Comparison of ENCODE assay signal across 20 cellular contexts in the genomic region with DNA sequence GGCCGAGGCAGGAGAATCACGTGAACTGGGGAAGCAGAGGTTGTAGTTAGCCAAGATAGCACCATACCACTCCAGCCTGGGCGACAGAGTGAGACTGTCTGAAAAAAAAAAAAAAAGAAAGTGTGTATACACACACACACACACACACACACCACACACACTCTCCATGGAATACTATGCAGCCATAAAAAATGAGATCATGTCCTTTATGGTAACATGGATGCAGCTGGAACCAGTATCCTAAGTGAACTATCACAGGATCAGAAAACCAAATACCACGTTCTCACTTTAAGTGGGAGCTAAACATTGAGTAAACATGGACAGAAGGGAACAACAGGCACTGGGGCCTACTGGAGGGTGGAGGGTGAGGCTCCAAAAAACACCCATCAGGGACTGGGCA. TPM values are rescaled to one million over a fixed set of nuclear protein-coding genes. Genes with fewer than 3 reads are reported as not detected.
A peak's percentile ranks its signal among the peaks of the same experiment; 100 is the strongest.
DNase-seq lines count a peak whose midpoint lies in the region; ATAC-seq and TF ChIP-seq lines count a peak whose summit lies in the region.
"Had no signal": no experiment of that assay in that cellular context is flagged by ENCODE, and none has a peak within 500 bp of the region (broad histone marks: within the 10 kb centered on the region; RNA-seq: fewer than 3 reads in every experiment).

No MANE protein-coding gene starts in this region.

- H3K27ac Mint-ChIP-seq in activated naive CD8-positive, alpha-beta T cell treated with anti-CD3 and anti-CD28 coated beads for 36 hours = peak overlapping the region; percentile 7
- H3K27ac Mint-ChIP-seq in activated naive CD8-positive, alpha-beta T cell treated with anti-CD3 and anti-CD28 coated beads, Interleukin-2, amount 50 U/mL, for 24 hours = no peak overlapping the region
- H3K27ac Mint-ChIP-seq: CD4-positive, alpha-beta memory T cell had no signal

- H3K18ac ChIP-seq in mesenchymal stem cell (ENCODE audit: low read depth in 1 of 2, low read length in 2 of 2) = no peak overlapping the region

- H3K4me1 ChIP-seq in HCT116 (ENCODE audit: control insufficient read depth in 1 of 2, insufficient read depth in 2 of 2, low read length in 2 of 2) (no peaks in the 10 kb centered on the region), mesenchymal stem cell (ENCODE audit: control insufficient read depth, insufficient read depth, low read depth, low read length) (no peaks in the 10 kb centered on the region), SK-N-SH (ENCODE audit: control insufficient read depth in 1 of 2, insufficient read depth in 2 of 2, low read depth in 1 of 2, low read length in 1 of 2) (no peaks in the 10 kb centered on the region)
- H3K4me1 ChIP-seq: A549 had no signal

- POLR2A ChIA-PET in HCT116 (lab: Charles Lee) = no interaction called here
- POLR2A ChIA-PET in SK-N-SH (lab: Yijun Ruan, JAX) = interaction anchor here (1.0 kb wide), 1 partner anchor 8 kb away, joined by 3 read pairs; no protein-coding TSS in a partner anchor

- H3K4me2 ChIP-seq in HCT116 (ENCODE audit: low read length) (no peak overlapping the region), mesenchymal stem cell (ENCODE audit: low read length, poor library complexity, severe bottlenecking) (no peak overlapping the region), SK-N-SH (no peak overlapping the region)
- H3K4me2 ChIP-seq: A549 had no signal

- H3F3A ChIP-seq in SK-N-SH (replicated peaks; ENCODE audit: insufficient read depth) = peaks cover 24% of the 10 kb centered on the region

- H3K14ac ChIP-seq in mesenchymal stem cell (ENCODE audit: low read length in 2 of 2) = no peak overlapping the region

- H3K79me1 ChIP-seq in mesenchymal stem cell (replicated peaks; ENCODE audit: low read length, poor library complexity, severe bottlenecking) = peaks cover 8% of the 10 kb centered on the region

- H3K9ac ChIP-seq in HCT116 (ENCODE audit: low read length) (no peak overlapping the region), mesenchymal stem cell (ENCODE audit: low read length) (no peak overlapping the region), SK-N-SH (no peak overlapping the region)

- no peak overlapping the region for H2AK5ac ChIP-seq in mesenchymal stem cell (ENCODE audit: low read length, severe bottlenecking)

- no peak overlapping the region for H2BK12ac ChIP-seq in mesenchymal stem cell (ENCODE audit: low read length in 2 of 2)

- no peaks in the 10 kb centered on the region for H3K4me1 Mint-ChIP-seq in activated naive CD8-positive, alpha-beta T cell treated with anti-CD3 and anti-CD28 coated beads for 36 hours
- no peaks in the 10 kb centered on the region for H3K4me1 Mint-ChIP-seq in activated naive CD8-positive, alpha-beta T cell treated with anti-CD3 and anti-CD28 coated beads, Interleukin-2, amount 50 U/mL, for 24 hours
- H3K4me1 Mint-ChIP-seq: CD4-positive, alpha-beta memory T cell had no signal

- H3K9me3 ChIP-seq in HCT116 (ENCODE audit: control insufficient read depth in 1 of 2, insufficient read depth in 1 of 2, low read depth in 1 of 2, low read length in 2 of 2) = no peaks in the 10 kb centered on the region
- no peaks in the 10 kb centered on the region for H3K9me3 ChIP-seq in mesenchymal stem cell (ENCODE audit: control insufficient read depth, low read length)
- H3K9me3 ChIP-seq in SK-N-SH = no peaks in the 10 kb centered on the region
- H3K9me3 ChIP-seq: A549 had no signal

- H3K4ac ChIP-seq in mesenchymal stem cell (ENCODE audit: low read depth in 1 of 2, low read length in 2 of 2) = no peak overlapping the region

- H3K9me2 ChIP-seq in HCT116 (ENCODE audit: insufficient read depth) (no peaks in the 10 kb centered on the region), SK-N-SH (no peaks in the 10 kb centered on the region)

- H2AFZ ChIP-seq in HCT116 (ENCODE audit: low read depth, low read length, poor library complexity, severe bottlenecking) (no peak overlapping the region), mesenchymal stem cell (ENCODE audit: low read depth, low read length) (no peak overlapping the region), SK-N-SH (ENCODE audit: low read depth) (no peak overlapping the region)

- intact Hi-C loops in HCT116 (cut with micrococcal nuclease) = no loop called here

- DNase-seq in activated naive CD8-positive, alpha-beta T cell treated with anti-CD3 and anti-CD28 coated beads for 36 hours = no peak
- no peak for DNase-seq in activated naive CD8-positive, alpha-beta T cell treated with anti-CD3 and anti-CD28 coated beads, Interleukin-2, amount 50 U/mL, for 24 hours
- no peak for DNase-seq in HCT116 (ENCODE audit: low read depth, low spot score)
- DNase-seq in mesenchymal stem cell = no peak
- DNase-seq in SK-N-SH = no peak
- DNase-seq in activated effector memory CD4-positive, alpha-beta T cell treated with anti-CD3 and anti-CD28 coated beads, Interleukin-2, amount 50 U/mL, for 16 hours = no peak
- DNase-seq: 8988T; ACHN; C1 segment of cervical spinal cord; Calu3; CD4-positive, alpha-beta memory T cell; COR-L47; DMS153; DND-41; GOT3; H7; HCEC 1CT had no signal

- CTCF ChIA-PET in HCT116 (lab: Charles Lee) = no interaction called here
- CTCF ChIA-PET in SK-N-SH (lab: Yijun Ruan, JAX) = interaction anchor here (2.5 kb wide), 1 partner anchor 17 kb away, joined by 8 read pairs; the partner anchor contains the start of gene NDUFAB1

- peaks cover 15% of the 10 kb centered on the region for H3K36me3 Mint-ChIP-seq in activated naive CD8-positive, alpha-beta T cell treated with anti-CD3 and anti-CD28 coated beads for 36 hours
- H3K36me3 Mint-ChIP-seq in activated naive CD8-positive, alpha-beta T cell treated with anti-CD3 and anti-CD28 coated beads, Interleukin-2, amount 50 U/mL, for 24 hours (ENCODE audit: low read depth) = peaks cover 24% of the 10 kb centered on the region

- no peak overlapping the region for H2BK15ac ChIP-seq in mesenchymal stem cell (ENCODE audit: low read depth, poor library complexity, severe bottlenecking)

- H3K79me2 ChIP-seq in HCT116 (ENCODE audit: insufficient read depth, low read length) (peaks cover 3% of the 10 kb centered on the region), SK-N-SH (ENCODE audit: insufficient read depth) (no peaks in the 10 kb centered on the region)

- H3K27me3 Mint-ChIP-seq in activated naive CD8-positive, alpha-beta T cell treated with anti-CD3 and anti-CD28 coated beads for 36 hours = no peaks in the 10 kb centered on the region
- no peaks in the 10 kb centered on the region for H3K27me3 Mint-ChIP-seq in activated naive CD8-positive, alpha-beta T cell treated with anti-CD3 and anti-CD28 coated beads, Interleukin-2, amount 50 U/mL, for 24 hours
- H3K27me3 Mint-ChIP-seq: CD4-positive, alpha-beta memory T cell had no signal

- H4K91ac ChIP-seq in mesenchymal stem cell (ENCODE audit: low read length) = no peak overlapping the region

- H2BK5ac ChIP-seq in mesenchymal stem cell (ENCODE audit: low read depth, low read length, poor library complexity, severe bottlenecking) = no peak overlapping the region

- TF ChIP-seq POLR2A in HCT116 (IDR thresholded peaks at IDR 0.05; ENCODE audit: borderline replicate concordance, extremely low read depth, insufficient read depth, insufficient read length) = no peak

- RAD21 ChIA-PET in HCT116 (lab: Charles Lee; ENCODE audit: low non-redundant PET in 1 of 2, low total read pairs in 2 of 2, uncharacterized antibody in 2 of 2, unreplicated experiment in 2 of 2) = no interaction called here

- H3K36me3 ChIP-seq in HCT116 (ENCODE audit: control insufficient read depth in 1 of 2, insufficient read depth in 2 of 2, low read length in 2 of 2) (peaks cover 16 to 18% of the 10 kb centered on the region in 2 experiments; a peak in 3 of 4 replicates), mesenchymal stem cell (ENCODE audit: control insufficient read depth in 1 of 2, insufficient read depth in 2 of 2, low read depth in 1 of 2, low read length in 2 of 2) (peaks cover 31 to 70% of the 10 kb centered on the region in 2 experiments), SK-N-SH (replicated peaks in 1 of 2; ENCODE audit: control insufficient read depth in 1 of 2, insufficient read depth in 2 of 2, low read length in 1 of 2) (peaks cover 23 to 29% of the 10 kb centered on the region in 2 experiments)

- no peak for TF ChIP-seq EP300 in SK-N-SH (IDR thresholded peaks at IDR 0.05; ENCODE audit: borderline replicate concordance in 1 of 2, low read depth in 1 of 2, low read length in 1 of 2)

- H3K27me3 ChIP-seq in HCT116 (ENCODE audit: insufficient read depth, low read length) = no peaks in the 10 kb centered on the region
- no peaks in the 10 kb centered on the region for H3K27me3 ChIP-seq in mesenchymal stem cell (ENCODE audit: control insufficient read depth in 1 of 2, insufficient read depth in 1 of 2, low read length in 2 of 2)
- no peaks in the 10 kb centered on the region for H3K27me3 ChIP-seq in SK-N-SH (ENCODE audit: insufficient read depth)

- no peak overlapping the region for H3K4me3 ChIP-seq in HCT116 (replicated peaks in 1 of 2; ENCODE audit: low read depth in 1 of 2, low read length in 2 of 2)
- H3K4me3 ChIP-seq in mesenchymal stem cell (ENCODE audit: insufficient read depth in 1 of 2, low read depth in 1 of 2, low read length in 2 of 2) = no peak overlapping the region
- H3K4me3 ChIP-seq in SK-N-SH (ENCODE audit: low read depth in 2 of 2, low read length in 1 of 2) = no peak overlapping the region
- H3K4me3 ChIP-seq: A549 had no signal

- 98% methylated on average over 3 of the region's 4 CpGs for WGBS in mesenchymal stem cell
- 90% methylated on average over 4 of the region's 4 CpGs for WGBS in SK-N-SH (ENCODE audit: low lambda C conversion rate)

- TF ChIP-seq RAD21 in HCT116 (IDR thresholded peaks at IDR 0.05; ENCODE audit: low read depth) (no peak), SK-N-SH (IDR thresholded peaks at IDR 0.05; ENCODE audit: low read length) (no peak)

- H4K20me1 ChIP-seq in HCT116 (ENCODE audit: insufficient read depth) = no peaks in the 10 kb centered on the region
- H4K20me1 ChIP-seq in SK-N-SH (ENCODE audit: insufficient read depth) = no peaks in the 10 kb centered on the region

- no peak overlapping the region for H3K23ac ChIP-seq in mesenchymal stem cell (ENCODE audit: low read length in 2 of 2)

- H2BK120ac ChIP-seq in mesenchymal stem cell (ENCODE audit: low read depth, low read length) = no peak overlapping the region

- H3K9me3 Mint-ChIP-seq in activated naive CD8-positive, alpha-beta T cell treated with anti-CD3 and anti-CD28 coated beads for 36 hours = no peaks in the 10 kb centered on the region
- no peaks in the 10 kb centered on the region for H3K9me3 Mint-ChIP-seq in activated naive CD8-positive, alpha-beta T cell treated with anti-CD3 and anti-CD28 coated beads, Interleukin-2, amount 50 U/mL, for 24 hours
- H3K9me3 Mint-ChIP-seq: CD4-positive, alpha-beta memory T cell had no signal

- no TSS peak for BruUV-seq in HCT116 (replicated peaks; lab: Mats Ljungman, UMichigan)

- TF ChIP-seq CTCF in HCT116 (IDR thresholded peaks at IDR 0.05 in 2 of 3, conservative IDR thresholded peaks at IDR 0.05 in 1 of 3; ENCODE audit: borderline replicate concordance in 1 of 3, insufficient read depth in 1 of 3, low read depth in 2 of 3, low read length in 2 of 3) (no peak), SK-N-SH (IDR thresholded peaks at IDR 0.05) (no peak)

- peak overlapping the region; percentile 28 for H4K8ac ChIP-seq in mesenchymal stem cell (ENCODE audit: low read length)

- ATAC-seq in activated naive CD8-positive, alpha-beta T cell treated with anti-CD3 and anti-CD28 coated beads, Interleukin-2, amount 50 U/mL, for 24 hours = no peak
- ATAC-seq in HCT116 (peak; percentile 9; the same call in 1 of the 2 replicates), HG03457 (IDR thresholded peaks at IDR 0.05; ENCODE audit: unreplicated experiment) (no peak)
- ATAC-seq: A549 had no signal

- no peak overlapping the region for H3K4me3 Mint-ChIP-seq in activated naive CD8-positive, alpha-beta T cell treated with anti-CD3 and anti-CD28 coated beads for 36 hours
- no peak overlapping the region for H3K4me3 Mint-ChIP-seq in activated naive CD8-positive, alpha-beta T cell treated with anti-CD3 and anti-CD28 coated beads, Interleukin-2, amount 50 U/mL, for 24 hours
- H3K4me3 Mint-ChIP-seq: CD4-positive, alpha-beta memory T cell had no signal

- H3K27ac ChIP-seq in HCT116 (ENCODE audit: low read depth, low read length) (no peak overlapping the region), mesenchymal stem cell (ENCODE audit: low read length, poor library complexity, severe bottlenecking) (no peak overlapping the region), SK-N-SH (ENCODE audit: low read depth in 2 of 2, low read length in 1 of 2) (no peak overlapping the region)
- H3K27ac ChIP-seq: A549 had no signal

RNA-seq across cellular contexts. Expression of gene NDUFAB1, which starts 16.7 kb away (rescaled TPM):
- 100 to 1,000 TPM; 175 to 183 TPM for total RNA-seq in activated naive CD8-positive, alpha-beta T cell treated with anti-CD3 and anti-CD28 coated beads for 36 hours
- total RNA-seq in HCT116 (2021; ENCODE audit: unreplicated experiment) = 169 TPM
- 87.5 and 158 TPM in 2 replicates for polyA plus RNA-seq in HCT116 (2012)
- polyA plus RNA-seq in PFSK-1 (2012; ENCODE audit: insufficient read length, low read depth) = 106 TPM
- 158 TPM for polyA plus RNA-seq in mesenchymal stem cell (2013, experiment 1 of 2)
- polyA plus RNA-seq in mesenchymal stem cell (2013, experiment 2 of 2) = 175 TPM
- polyA plus RNA-seq in SK-N-SH (2012; rRNA removed) = 187 and 191 TPM in 2 replicates
- 205 and 238 TPM in 2 replicates for polyA plus RNA-seq in SK-N-SH (2012; cell fraction: cytosol; rRNA removed)
- 80.8 and 109 TPM in 2 replicates for polyA plus RNA-seq in SK-N-SH (2012; cell fraction: nucleus; rRNA removed)

RNA-seq across cellular contexts. Expression of gene UBFD1, which starts 21.8 kb away (rescaled TPM):
- total RNA-seq in activated naive CD8-positive, alpha-beta T cell treated with anti-CD3 and anti-CD28 coated beads for 36 hours = 10 to 100 TPM; 60.4 to 62.7 TPM
- total RNA-seq in HCT116 (2021; ENCODE audit: unreplicated experiment) = 89.6 TPM
- polyA plus RNA-seq in HCT116 (2012) = 25.8 and 33.7 TPM in 2 replicates
- polyA plus RNA-seq in PFSK-1 (2012; ENCODE audit: insufficient read length, low read depth) = 31.1 TPM
- 28.8 TPM for polyA plus RNA-seq in mesenchymal stem cell (2013, experiment 1 of 2)
- 30.8 TPM for polyA plus RNA-seq in mesenchymal stem cell (2013, experiment 2 of 2)
- 66.1 and 68.9 TPM in 2 replicates for polyA plus RNA-seq in SK-N-SH (2012; rRNA removed)
- 53.4 and 67.1 TPM in 2 replicates for polyA plus RNA-seq in SK-N-SH (2012; cell fraction: cytosol; rRNA removed)
- 129 and 153 TPM in 2 replicates for polyA plus RNA-seq in SK-N-SH (2012; cell fraction: nucleus; rRNA removed)

RNA-seq across cellular contexts. Expression of gene EARS2, which starts 22.2 kb away (rescaled TPM):
- total RNA-seq in activated naive CD8-positive, alpha-beta T cell treated with anti-CD3 and anti-CD28 coated beads for 36 hours = 10 to 100 TPM; 25.2 to 30.4 TPM
- total RNA-seq in HCT116 (2021; ENCODE audit: unreplicated experiment) = 35.6 TPM
- polyA plus RNA-seq in HCT116 (2012) = 28.7 and 29.2 TPM in 2 replicates
- polyA plus RNA-seq in PFSK-1 (2012; ENCODE audit: insufficient read length, low read depth) = 31.6 TPM
- 9.8 TPM for polyA plus RNA-seq in mesenchymal stem cell (2013, experiment 1 of 2)
- polyA plus RNA-seq in mesenchymal stem cell (2013, experiment 2 of 2) = 9.5 TPM
- polyA plus RNA-seq in SK-N-SH (2012; rRNA removed) = 23.2 and 37.4 TPM in 2 replicates
- 19.1 and 24.7 TPM in 2 replicates for polyA plus RNA-seq in SK-N-SH (2012; cell fraction: cytosol; rRNA removed)
- 53.3 and 71.1 TPM in 2 replicates for polyA plus RNA-seq in SK-N-SH (2012; cell fraction: nucleus; rRNA removed)
